9 cellular contexts compared by ENCODE assay signal in the genomic region with DNA sequence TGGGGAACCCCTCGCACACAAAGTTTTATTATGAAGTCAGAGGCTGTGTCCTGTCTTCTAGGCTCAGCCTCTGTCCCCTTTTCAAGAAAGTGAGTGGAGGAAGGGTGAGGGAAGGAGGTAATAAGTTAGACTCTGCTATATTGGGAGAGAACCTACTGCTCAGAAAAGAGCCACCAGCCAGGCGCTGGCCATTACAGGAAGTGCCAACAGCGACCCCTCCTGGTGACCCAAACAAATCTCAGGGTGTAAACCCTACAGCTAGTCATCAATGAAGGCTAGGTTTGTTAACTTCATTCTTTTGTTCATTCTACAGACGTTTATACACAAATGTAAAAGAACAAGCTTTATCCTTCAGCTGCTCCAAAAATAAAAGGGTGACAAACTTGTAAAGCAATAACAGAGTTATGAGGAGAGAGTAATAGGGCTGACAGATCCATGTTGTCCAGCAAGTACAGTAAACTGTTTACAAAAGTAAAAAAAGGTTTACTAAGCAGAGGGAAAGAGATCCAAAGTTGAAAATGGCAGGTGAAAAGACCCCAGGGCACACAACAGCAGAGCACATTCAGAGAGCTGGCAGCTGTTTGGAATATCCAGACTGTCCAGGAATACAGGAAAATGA.
DNase-seq lines count a peak whose midpoint lies in the region; ATAC-seq, FAIRE-seq and TF ChIP-seq lines count a peak whose summit lies in the region.
"Had no signal": no experiment of that assay in that cellular context is flagged by ENCODE, and none has a peak within 500 bp of the region (broad histone marks: within the 10 kb centered on the region; RNA-seq: fewer than 3 reads in every experiment).

No MANE protein-coding gene starts in this region.

- H3K27ac ChIP-seq in Panc1 (ENCODE audit: low read length): no peak overlapping the region
- no peak overlapping the region for H3K27ac ChIP-seq in endothelial cell of umbilical vein (ENCODE audit: insufficient read depth, low read depth, low read length)
- no peak overlapping the region for H3K27ac ChIP-seq in psoas muscle
- H3K27ac ChIP-seq: neutrophil had no signal

- dilution Hi-C loops in endothelial cell of umbilical vein (cut with MboI; ENCODE audit: extremely low pct_ligation_motif_present, low sequenced_read_pairs): no loop called here

- 24 to 25% (median 24%) methylated on average over 4 of the region's 4 CpGs for WGBS in psoas muscle, 3 donors

- H3K79me2 ChIP-seq in endothelial cell of umbilical vein (ENCODE audit: control insufficient read depth, insufficient read depth, low read length): no peaks in the 10 kb centered on the region

- H3K4me3 ChIP-seq in GM12864 (ENCODE audit: low read depth, low read length) (no peak overlapping the region), Panc1 (ENCODE audit: low read depth in 2 of 2, low read length in 2 of 2) (no peak overlapping the region), endothelial cell of umbilical vein (replicated peaks in 1 of 3; ENCODE audit: insufficient read depth in 1 of 3, low read depth in 1 of 3, low read length in 3 of 3) (no peak overlapping the region), psoas muscle (no peak overlapping the region)

- POLR2A ChIA-PET in Panc1 (lab: Charles Lee): no interaction called here
- POLR2A ChIA-PET in endothelial cell of umbilical vein (lab: Charles Lee): no interaction called here

- H3K9me1 ChIP-seq in endothelial cell of umbilical vein (replicated peaks; ENCODE audit: control insufficient read depth, extremely low read depth, insufficient read depth, low read length): no peaks in the 10 kb centered on the region

- H4K20me1 ChIP-seq in endothelial cell of umbilical vein (replicated peaks; ENCODE audit: control insufficient read depth, extremely low read depth, insufficient read depth, low read length): no peaks in the 10 kb centered on the region

- no peak overlapping the region for H3K9ac ChIP-seq in endothelial cell of umbilical vein (replicated peaks; ENCODE audit: extremely low read depth, insufficient read depth, low read length)

- BruUV-seq in Panc1 (replicated peaks; lab: Mats Ljungman, UMichigan) (no TSS peak), endothelial cell of umbilical vein (replicated peaks; lab: Mats Ljungman, UMichigan) (no TSS peak)

- TF ChIP-seq CTCF in GM12864 (IDR thresholded peaks at IDR 0.05; ENCODE audit: low read depth, low read length, missing control alignments) (peak; percentile 71), Panc1 (IDR thresholded peaks at IDR 0.05) (peak; percentile 87), endothelial cell of umbilical vein (IDR thresholded peaks at IDR 0.05; ENCODE audit: extremely low read depth in 1 of 2, insufficient read depth in 1 of 2, low read depth in 1 of 2, low read length in 2 of 2) (peak; percentile 45 to 46), psoas muscle (IDR thresholded peaks at IDR 0.05) (peak; percentile 34)

- H3K36me3 ChIP-seq in Panc1 (ENCODE audit: control insufficient read depth, insufficient read depth, low read length): no peaks in the 10 kb centered on the region
- no peaks in the 10 kb centered on the region for H3K36me3 ChIP-seq in endothelial cell of umbilical vein (ENCODE audit: control insufficient read depth in 2 of 2, extremely low read depth in 1 of 2, insufficient read depth in 2 of 2, low read length in 2 of 2)
- H3K36me3 ChIP-seq in psoas muscle (ENCODE audit: insufficient read depth in 1 of 2, low read depth in 1 of 2): no peaks in the 10 kb centered on the region
- H3K36me3 ChIP-seq: neutrophil had no signal

- FAIRE-seq in endothelial cell of umbilical vein (lab: Jason Lieb, UNC): no peak

- CTCF ChIA-PET in Panc1 (lab: Charles Lee) (interaction anchor here (0.6 kb wide), 1 partner anchor 13 kb away, joined by 3 read pairs; no protein-coding TSS in a partner anchor), endothelial cell of umbilical vein (lab: Charles Lee) (interaction anchor here (0.6 to 2.8 kb wide), 12 partner anchors 8 to 1043 kb away, joined by 3 to 13 read pairs (median 3); no protein-coding TSS in a partner anchor)

- no peak for TF ChIP-seq POLR2A in endothelial cell of umbilical vein (IDR thresholded peaks at IDR 0.05; ENCODE audit: low read depth, low read length)

- no peak overlapping the region for H2AFZ ChIP-seq in endothelial cell of umbilical vein (ENCODE audit: low read depth, low read length)

- intact Hi-C loops in Panc1 (cut with micrococcal nuclease; ENCODE audit: unreplicated experiment): loop anchor here (10.0 kb wide), 1 partner anchor 165 kb away; no protein-coding TSS in a partner anchor
- intact Hi-C loops in endothelial cell of umbilical vein (cut with micrococcal nuclease): no loop called here
- intact Hi-C loops in psoas muscle (cut with DNase I): no loop called here

- H3K4me1 ChIP-seq in Panc1 (ENCODE audit: control insufficient read depth, insufficient read depth, low read length) (no peaks in the 10 kb centered on the region), endothelial cell of umbilical vein (ENCODE audit: control insufficient read depth, extremely low read depth, insufficient read depth, low read length) (no peaks in the 10 kb centered on the region), psoas muscle (no peaks in the 10 kb centered on the region)

- peaks cover 60% of the 10 kb centered on the region for H3K27me3 ChIP-seq in Panc1 (ENCODE audit: control insufficient read depth, insufficient read depth, low read length)
- peaks cover 7 to 8% of the 10 kb centered on the region in 2 experiments for H3K27me3 ChIP-seq in endothelial cell of umbilical vein (ENCODE audit: control insufficient read depth in 2 of 2, insufficient read depth in 2 of 2, low read length in 2 of 2)
- peaks cover 0 to 5% (median 0%) of the 10 kb centered on the region in 3 donors for H3K27me3 ChIP-seq in psoas muscle (ENCODE audit: insufficient read depth in 3 of 3, low read length in 2 of 3)

- H3K9me3 ChIP-seq in Panc1 (ENCODE audit: control insufficient read depth, insufficient read depth, low read depth, low read length) (no peaks in the 10 kb centered on the region), endothelial cell of umbilical vein (replicated peaks; ENCODE audit: control insufficient read depth, insufficient read depth, low read length) (no peaks in the 10 kb centered on the region), psoas muscle (no peaks in the 10 kb centered on the region)
- H3K9me3 ChIP-seq: neutrophil had no signal

- H3K4me2 ChIP-seq in endothelial cell of umbilical vein (ENCODE audit: insufficient read depth, low read length): no peak overlapping the region

- ATAC-seq in HG03066 (IDR thresholded peaks at IDR 0.05; ENCODE audit: low read depth, unreplicated experiment) (peak; percentile 54), Panc1 (peak; percentile 85), psoas muscle (peak in 2 of 4 donors; percentile 43 to 50), GM21367 (IDR thresholded peaks at IDR 0.05; ENCODE audit: unreplicated experiment) (no peak), GM19395 (IDR thresholded peaks at IDR 0.05; ENCODE audit: unreplicated experiment) (no peak)

- DNase-seq in GM12864 (ENCODE audit: low read depth) (no peak), Panc1 (ENCODE audit: low read depth, low spot score) (no peak), endothelial cell of umbilical vein (ENCODE audit: low read depth, low spot score) (no peak), psoas muscle (no peak)
- DNase-seq: activated B cell treated with CpG ODN at 0.5 μM for 24 hours had no signal

- in situ Hi-C loops in Panc1 (cut with HindIII; ENCODE audit: low pct_unique_long_range_greater_than_20kb, low sequenced_read_pairs): no loop called here

TF ChIP-seq in endothelial cell of umbilical vein, 7 proteins besides CTCF, POLR2A, EP300 and RAD21:
- TF ChIP-seq GATA2 (IDR thresholded peaks at IDR 0.05; ENCODE audit: insufficient read depth, insufficient read length, low read depth, low read length) (no peak), POLR2AphosphoS5 (IDR thresholded peaks at IDR 0.05; ENCODE audit: insufficient read depth, low read depth, low read length) (no peak), MYC (IDR thresholded peaks at IDR 0.05; ENCODE audit: low read depth, low read length) (no peak), FOS (IDR thresholded peaks at IDR 0.05; ENCODE audit: borderline replicate concordance, insufficient read depth, low read length) (no peak), EZH2 (IDR thresholded peaks at IDR 0.05; ENCODE audit: borderline replicate concordance, low read depth, low read length, severe bottlenecking) (no peak), JUN (IDR thresholded peaks at IDR 0.05; ENCODE audit: borderline replicate concordance, insufficient read depth, insufficient read length, low read depth) (no peak)
- TF ChIP-seq, protein P1, sequence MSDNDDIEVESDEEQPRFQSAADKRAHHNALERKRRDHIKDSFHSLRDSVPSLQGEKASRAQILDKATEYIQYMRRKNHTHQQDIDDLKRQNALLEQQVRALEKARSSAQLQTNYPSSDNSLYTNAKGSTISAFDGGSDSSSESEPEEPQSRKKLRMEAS (IDR thresholded peaks at IDR 0.05; ENCODE audit: insufficient read depth, insufficient read length): no peak

Comparison
In these comparisons a context has a peak if more than half of its experiments do, and no peak if none do; other contexts are left out.
1. CTCF ChIP-seq: peak in every context shown above with its lines; median percentile 87 in Panc1; 71 in GM12864; 46 in endothelial cell of umbilical vein; 34 in psoas muscle.
2. ATAC-seq: peak in HG03066 (single experiment) and Panc1 (single experiment); none in GM21367 (single experiment) and GM19395 (single experiment).